In genomic region chr6:163413345-163414116, GRCh38 we compare ENCODE assay signal across 8 cellular contexts. TPM values are rescaled to one million over a fixed set of nuclear protein-coding genes. Genes with fewer than 3 reads are reported as not detected.
DNase-seq lines count a peak whose midpoint lies in the region; ATAC-seq and TF ChIP-seq lines count a peak whose summit lies in the region.

No MANE protein-coding gene starts in this region.

- POLR2A ChIA-PET in BJ (lab: Charles Lee), result no interaction called here

- peak overlapping the region; percentile 97 for H3K27ac ChIP-seq in endodermal cell (ENCODE audit: low read depth, low read length)
- H3K27ac ChIP-seq in mesodermal cell (ENCODE audit: low read depth, low read length, severe bottlenecking), result peak overlapping the region; percentile 97

- WGBS in endodermal cell (ENCODE audit: insufficient coverage in 1 of 2, insufficient read length in 1 of 2), 2 experiments, result 0% methylated on average over 45 to 109 of the region's 109 CpGs
- 0% methylated on average over 74 to 90 of the region's 109 CpGs for WGBS in mesodermal cell (ENCODE audit: insufficient coverage in 2 of 2), 2 experiments

- ATAC-seq in HG03139 (IDR thresholded peaks at IDR 0.05; ENCODE audit: unreplicated experiment), result peak; percentile 43

- H3K27me3 ChIP-seq in BJ (ENCODE audit: control insufficient read depth, insufficient read depth, low read length) (no peaks in the 10 kb centered on the region), endodermal cell (ENCODE audit: control insufficient read depth, insufficient read depth, low read length, poor library complexity, severe bottlenecking) (no peaks in the 10 kb centered on the region)

- H3K36me3 ChIP-seq in BJ (ENCODE audit: control insufficient read depth, insufficient read depth, low read length) (no peaks in the 10 kb centered on the region), endodermal cell (ENCODE audit: control insufficient read depth, insufficient read depth, low read length) (no peaks in the 10 kb centered on the region), mesodermal cell (ENCODE audit: control insufficient read depth, insufficient read depth, low read length) (peaks cover 3% of the 10 kb centered on the region)

- peak overlapping the region; percentile 77 for H3K27ac Mint-ChIP-seq in endodermal cell

- peaks cover 22% of the 10 kb centered on the region for H3K4me1 Mint-ChIP-seq in endodermal cell

- CTCF ChIA-PET in BJ (lab: Yijun Ruan, JAX), result no interaction called here

- TF ChIP-seq CTCF in BJ (IDR thresholded peaks at IDR 0.05; ENCODE audit: insufficient read depth, low read depth, low read length) (no peak), endodermal cell (conservative IDR thresholded peaks at IDR 0.05) (no peak)

- peak; percentile 69 for TF ChIP-seq POLR2A in GM18951 (IDR thresholded peaks at IDR 0.05; ENCODE audit: extremely low read depth, insufficient read depth, insufficient read length)

- H3K4me3 Mint-ChIP-seq in endodermal cell, result peak overlapping the region; percentile 90

- no peaks in the 10 kb centered on the region for H3K36me3 Mint-ChIP-seq in endodermal cell (ENCODE audit: low read depth)

- H3K9me3 ChIP-seq in endodermal cell (ENCODE audit: control insufficient read depth, low read length) (no peaks in the 10 kb centered on the region), mesodermal cell (ENCODE audit: control insufficient read depth, low read length) (no peaks in the 10 kb centered on the region)

- DNase-seq in BJ (ENCODE audit: low read depth) (peak; percentile 43), NCI-H82 treated with DMSO at 0.1 percent for 48 hours (lab: John Stamatoyannopoulos, UW; ENCODE audit: unreplicated experiment) (peak; percentile 24), endodermal cell (peak; percentile 91)
- peak; percentile 91 for DNase-seq in activated CD8-positive, alpha-beta memory T cell treated with anti-CD3 and anti-CD28 coated beads, Interleukin-2, amount 50 U/mL, for 4 hours
- DNase-seq in stimulated activated CD8-positive, alpha-beta memory T cell treated with anti-CD3 and anti-CD28 coated beads, Interleukin-15, amount 100 ng/mL, for 1 hour (ENCODE audit: low read depth), result peak; percentile 76

- H3K27me3 Mint-ChIP-seq in endodermal cell (ENCODE audit: insufficient read depth), result no peaks in the 10 kb centered on the region

- in situ Hi-C loops in GM18951 (cut with MboI; ENCODE audit: low sequenced_read_pairs, unreplicated experiment), result no loop called here

- H3K9me3 Mint-ChIP-seq in endodermal cell, result no peaks in the 10 kb centered on the region

- H3K4me3 ChIP-seq in BJ (ENCODE audit: low read depth, low read length), result peak overlapping the region; percentile 94
- H3K4me3 ChIP-seq in endodermal cell (ENCODE audit: low read length), result peak overlapping the region; percentile 92
- H3K4me3 ChIP-seq in mesodermal cell (ENCODE audit: extremely low read depth, insufficient read depth, low read length, poor library complexity, severe bottlenecking), result peak overlapping the region; percentile 74

- H3K9ac ChIP-seq in endodermal cell (ENCODE audit: extremely low read depth, low read length, poor library complexity, severe bottlenecking), result peak overlapping the region; percentile 94

- no peaks in the 10 kb centered on the region for H3K4me1 ChIP-seq in endodermal cell (ENCODE audit: control insufficient read depth, insufficient read depth, low read length)
- peaks cover under 1% of the 10 kb centered on the region for H3K4me1 ChIP-seq in mesodermal cell (ENCODE audit: control insufficient read depth, insufficient read depth, low read length, poor library complexity, severe bottlenecking)

RNA-seq across cellular contexts. Expression of gene QKI, which starts 1.0 kb away (rescaled TPM):
- 114 and 143 TPM in 2 replicates for polyA plus RNA-seq in BJ (2011; rRNA removed)
- 158 and 228 TPM in 2 replicates for polyA minus RNA-seq in BJ (2011; rRNA and poly(A)+ RNA removed)
- 100 to 1,000 TPM in 1 of 2 donors, 10 to 100 TPM in 1; 93.3 to 107 TPM for total RNA-seq in endodermal cell
- polyA plus RNA-seq in endodermal cell (2013, experiment 1 of 2), result 258 TPM
- 233 TPM for polyA plus RNA-seq in endodermal cell (2013, experiment 2 of 2)
- 192 TPM for polyA plus RNA-seq in mesodermal cell (2013, experiment 1 of 2)
- 196 TPM for polyA plus RNA-seq in mesodermal cell (2013, experiment 2 of 2)

Comparison
In these comparisons a context has a peak if more than half of its experiments do, and no peak if none do; other contexts are left out.
1. Peak in every context shown above with its lines: DNase-seq, ATAC-seq, H3K4me3 ChIP-seq and H3K27ac ChIP-seq.
2. DNase-seq: peak in every context shown above with its lines; median percentile 91 in activated CD8-positive, alpha-beta memory T cell treated with anti-CD3 and anti-CD28 coated beads, Interleukin-2, amount 50 U/mL, for 4 hours; 91 in endodermal cell; 76 in stimulated activated CD8-positive, alpha-beta memory T cell treated with anti-CD3 and anti-CD28 coated beads, Interleukin-15, amount 100 ng/mL, for 1 hour; 43 in BJ; 24 in NCI-H82 treated with DMSO at 0.1 percent for 48 hours.